ENCODE assay signal across 1 cellular context in genomic region chrX:81556880-81557279, GRCh38.
TF ChIP-seq lines count a peak whose summit lies in the region.

No MANE protein-coding gene starts in this region.

TF ChIP-seq in H1, 55 proteins besides CTCF, POLR2A, EP300 and RAD21 (continued from another document):
- no peak for TF ChIP-seq SAP30 (IDR thresholded peaks at IDR 0.05; ENCODE audit: insufficient read depth, insufficient replicate concordance, low read length)
